In the genomic region with DNA sequence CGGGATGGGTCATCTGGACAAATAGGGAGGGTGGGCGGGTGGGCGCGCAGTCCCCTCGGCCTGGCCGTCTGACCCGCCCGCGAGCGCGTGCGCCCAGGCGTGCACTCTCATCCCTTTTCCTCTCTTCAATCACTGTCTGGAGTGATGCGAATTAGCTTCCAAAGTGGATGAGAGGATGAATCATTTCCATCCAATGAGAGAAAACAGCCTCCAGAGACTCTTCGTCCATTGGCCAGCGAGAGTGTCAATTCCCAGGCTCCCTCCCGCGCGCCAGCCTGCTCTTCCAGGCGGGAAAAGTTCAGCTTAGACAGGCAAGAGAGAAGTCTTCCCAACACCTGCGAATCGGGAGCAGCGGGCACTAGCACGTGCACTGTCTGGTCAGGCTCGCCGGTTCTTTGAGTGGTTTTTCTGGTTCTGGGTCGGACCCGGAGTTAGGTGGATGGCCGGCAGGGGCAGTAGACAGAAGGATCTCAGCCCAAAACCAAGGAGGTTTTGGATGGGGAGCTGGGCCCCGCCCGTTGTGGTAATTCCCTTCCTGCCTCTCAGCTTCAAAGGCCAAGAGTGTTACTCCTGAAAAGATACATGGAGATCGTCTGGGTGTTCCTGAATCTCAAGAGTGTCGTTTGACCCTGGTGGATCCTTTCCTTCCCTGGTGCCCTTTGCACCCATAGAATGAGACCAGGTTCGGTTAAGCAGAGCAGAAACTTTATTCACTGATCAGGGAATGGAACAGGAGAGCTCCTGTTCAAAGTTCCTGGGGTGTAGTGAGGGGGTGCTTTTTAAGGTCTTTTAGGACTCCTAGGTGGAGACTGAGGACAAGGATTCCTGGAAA, we compare ENCODE assay signal across 1 cellular context.
TF ChIP-seq lines count a peak whose summit lies in the region.

No MANE protein-coding gene starts in this region.

TF ChIP-seq in HepG2, 621 proteins besides CTCF, POLR2A, EP300 and RAD21 (continued from another document):
- TF ChIP-seq HNF1A (IDR thresholded peaks at IDR 0.05; ENCODE audit: low read depth), result no peak
- TF ChIP-seq HNF1A (CRISPR knock-in tag; IDR thresholded peaks at IDR 0.05; ENCODE audit: borderline replicate concordance), result no peak
- TF ChIP-seq NFYB (CRISPR knock-in tag; IDR thresholded peaks at IDR 0.05), result 0 out of 2 replicates have a peak, but pooled peaks have one; percentile 13
- TF ChIP-seq GABPA (IDR thresholded peaks at IDR 0.05; ENCODE audit: low read depth, low read length), result no peak
- no peak for TF ChIP-seq GABPA (CRISPR knock-in tag; IDR thresholded peaks at IDR 0.05; ENCODE audit: low read depth)
